In genomic region chr2:68912732-68913131, GRCh38 we compare ENCODE assay signal across 18 cellular contexts. TPM values are rescaled to one million over a fixed set of nuclear protein-coding genes. Genes with fewer than 3 reads are reported as not detected.
A peak's percentile ranks its signal among the peaks of the same experiment; 100 is the strongest.
DNase-seq lines count a peak whose midpoint lies in the region; ATAC-seq and TF ChIP-seq lines count a peak whose summit lies in the region.
"Had no signal": no experiment of that assay in that cellular context is flagged by ENCODE, and none has a peak within 500 bp of the region (broad histone marks: within the 10 kb centered on the region; RNA-seq: fewer than 3 reads in every experiment).

No MANE protein-coding gene starts in this region.

- H3K4me1 ChIP-seq in CD4-positive, alpha-beta memory T cell (ENCODE audit: insufficient read depth, low read length), result peaks cover 64% of the 10 kb centered on the region
- H3K4me1 ChIP-seq: prostate gland had no signal

- H3K27me3 ChIP-seq in CD4-positive, alpha-beta memory T cell (ENCODE audit: insufficient read depth, low read length), result no peaks in the 10 kb centered on the region
- H3K27me3 ChIP-seq in HL-60 (ENCODE audit: insufficient read depth, poor library complexity, severe bottlenecking), result no peaks in the 10 kb centered on the region
- H3K27me3 ChIP-seq: Peyer's patch had no signal

- no peaks in the 10 kb centered on the region for H3K36me3 ChIP-seq in CD4-positive, alpha-beta memory T cell (ENCODE audit: insufficient read depth, low read length)
- H3K36me3 ChIP-seq: Peyer's patch, prostate gland had no signal

- H3K9me3 Mint-ChIP-seq in CD4-positive, alpha-beta memory T cell, result no peaks in the 10 kb centered on the region
- no peaks in the 10 kb centered on the region for H3K9me3 Mint-ChIP-seq in T-helper 2 cell treated with Interferon-gamma antibody and Interleukin-4, amounts not matched to agents 5 μg/mL and 100 μg/mL, for 36 hours
- H3K9me3 Mint-ChIP-seq in effector memory CD8-positive, alpha-beta T cell, result no peaks in the 10 kb centered on the region
- H3K9me3 Mint-ChIP-seq: dendritic cell treated with granulocyte-macrophage colony-stimulating factor and Interleukin-4, amounts not matched to agents 40 ng/mL and 50 ng/mL, for 4 days had no signal

- no peak overlapping the region for H3K4me3 Mint-ChIP-seq in CD4-positive, alpha-beta memory T cell
- no peak overlapping the region for H3K4me3 Mint-ChIP-seq in T-helper 2 cell treated with Interferon-gamma antibody and Interleukin-4, amounts not matched to agents 5 μg/mL and 100 μg/mL, for 36 hours
- H3K4me3 Mint-ChIP-seq in effector memory CD8-positive, alpha-beta T cell, result no peak overlapping the region
- H3K4me3 Mint-ChIP-seq: dendritic cell treated with granulocyte-macrophage colony-stimulating factor and Interleukin-4, amounts not matched to agents 40 ng/mL and 50 ng/mL, for 4 days had no signal

- CTCF ChIA-PET in CD4-positive, alpha-beta memory T cell (lab: Charles Lee; ENCODE audit: partially characterized antibody), result interaction anchor here (0.6 to 5.0 kb wide), 8 partner anchors 13 to 449 kb away, joined by 3 to 47 read pairs (median 10); no protein-coding TSS in a partner anchor

- POLR2A ChIA-PET in CD4-positive, alpha-beta memory T cell (lab: Charles Lee; ENCODE audit: partially characterized antibody), result interaction anchor here (0.9 to 2.2 kb wide), 8 partner anchors 12 to 445 kb away, joined by 3 to 7 read pairs (median 6); partner anchors contain the start of genes APLF, ARHGAP25 and FBXO48

- H3K27ac ChIP-seq in CD4-positive, alpha-beta memory T cell (ENCODE audit: low read depth, low read length), result peak overlapping the region; percentile 16
- H3K27ac ChIP-seq in HL-60 (replicated peaks), result 0 out of 2 replicates have a peak overlapping the region, but pooled peaks have one; percentile 3
- H3K27ac ChIP-seq: Peyer's patch, prostate gland had no signal

- peak; percentile 41 to 51 (median 48) for DNase-seq in CD4-positive, alpha-beta memory T cell
- DNase-seq in HL-60 (ENCODE audit: low read depth in 1 of 2, low spot score in 1 of 2), result peak in 1 of 2 experiments; percentile 75
- peak; percentile 47 for DNase-seq in T-helper 2 cell treated with Interferon-gamma antibody and Interleukin-4, amounts not matched to agents 5 μg/mL and 100 μg/mL, for 36 hours (ENCODE audit: low spot score)
- DNase-seq in effector memory CD8-positive, alpha-beta T cell, result peak; percentile 37 to 52 (median 37)
- no peak for DNase-seq in T-helper 9 cell
- DNase-seq in NCI-H748 treated with DMSO at 0.1 percent for 48 hours (lab: John Stamatoyannopoulos, UW), result no peak
- DNase-seq: aorta, hippocampal formation, left colon, NCI-H1105, NCI-H345 had no signal

- H3K36me3 Mint-ChIP-seq in CD4-positive, alpha-beta memory T cell, result no peaks in the 10 kb centered on the region
- H3K36me3 Mint-ChIP-seq in T-helper 2 cell treated with Interferon-gamma antibody and Interleukin-4, amounts not matched to agents 5 μg/mL and 100 μg/mL, for 36 hours (ENCODE audit: low read depth), result no peaks in the 10 kb centered on the region
- H3K36me3 Mint-ChIP-seq in effector memory CD8-positive, alpha-beta T cell (ENCODE audit: insufficient read depth), result peaks cover 9% of the 10 kb centered on the region

- H3K27me3 Mint-ChIP-seq in CD4-positive, alpha-beta memory T cell, result no peaks in the 10 kb centered on the region
- no peaks in the 10 kb centered on the region for H3K27me3 Mint-ChIP-seq in T-helper 2 cell treated with Interferon-gamma antibody and Interleukin-4, amounts not matched to agents 5 μg/mL and 100 μg/mL, for 36 hours (ENCODE audit: low read depth)
- no peaks in the 10 kb centered on the region for H3K27me3 Mint-ChIP-seq in effector memory CD8-positive, alpha-beta T cell
- H3K27me3 Mint-ChIP-seq: dendritic cell treated with granulocyte-macrophage colony-stimulating factor and Interleukin-4, amounts not matched to agents 40 ng/mL and 50 ng/mL, for 4 days had no signal

- ATAC-seq in effector memory CD8-positive, alpha-beta T cell (replicated peaks), result peak; percentile 56
- no peak for ATAC-seq in GM19351 (IDR thresholded peaks at IDR 0.05; ENCODE audit: unreplicated experiment)
- ATAC-seq: left colon had no signal

- H3K27ac Mint-ChIP-seq in CD4-positive, alpha-beta memory T cell, result no peak overlapping the region
- H3K27ac Mint-ChIP-seq in T-helper 2 cell treated with Interferon-gamma antibody and Interleukin-4, amounts not matched to agents 5 μg/mL and 100 μg/mL, for 36 hours, result no peak overlapping the region
- H3K27ac Mint-ChIP-seq in effector memory CD8-positive, alpha-beta T cell, result no peak overlapping the region
- H3K27ac Mint-ChIP-seq: dendritic cell treated with granulocyte-macrophage colony-stimulating factor and Interleukin-4, amounts not matched to agents 40 ng/mL and 50 ng/mL, for 4 days had no signal

- TF ChIP-seq CTCF in HL-60 (IDR thresholded peaks at IDR 0.05; ENCODE audit: insufficient read depth, low read length), result no peak

- no peaks in the 10 kb centered on the region for H3K9me3 ChIP-seq in CD4-positive, alpha-beta memory T cell (ENCODE audit: control insufficient read depth in 1 of 2, low read length in 2 of 2)
- H3K9me3 ChIP-seq: Peyer's patch, prostate gland had no signal

- peaks cover 28 to 32% (median 30%) of the 10 kb centered on the region in 4 donors for H3K4me1 Mint-ChIP-seq in CD4-positive, alpha-beta memory T cell
- H3K4me1 Mint-ChIP-seq in T-helper 2 cell treated with Interferon-gamma antibody and Interleukin-4, amounts not matched to agents 5 μg/mL and 100 μg/mL, for 36 hours (ENCODE audit: low read depth), result peaks cover 36% of the 10 kb centered on the region
- H3K4me1 Mint-ChIP-seq in effector memory CD8-positive, alpha-beta T cell (ENCODE audit: low read depth in 2 of 2), result peaks cover 33 to 35% of the 10 kb centered on the region in 2 donors

- intact Hi-C loops in CD4-positive, alpha-beta memory T cell (cut with micrococcal nuclease), result no loop called here

- H3K4me3 ChIP-seq in CD4-positive, alpha-beta memory T cell (ENCODE audit: low read length in 2 of 2), result no peak overlapping the region
- no peak overlapping the region for H3K4me3 ChIP-seq in HL-60 (replicated peaks; ENCODE audit: insufficient read depth, low read length)
- H3K4me3 ChIP-seq: Peyer's patch, prostate gland had no signal

RNA-seq across cellular contexts. Expression of gene GKN2, which starts 40.0 kb away (rescaled TPM):
- total RNA-seq in CD4-positive, alpha-beta memory T cell, result not detected
- not detected for polyA plus RNA-seq in CD4-positive, alpha-beta memory T cell
- total RNA-seq: aorta; Peyer's patch; prostate gland; T-helper 1 cell treated with Interleukin-12 subunit alpha and Interleukin-12 subunit beta and Interleukin-4 antibody, amounts not matched to agents 30 ng/mL and 1 ng/mL, for 36 hours; urinary bladder had no signal
- polyA plus RNA-seq: BJ, urinary bladder had no signal

RNA-seq across cellular contexts. Expression of gene BMP10, which starts 41.5 kb away (rescaled TPM):
- not detected for total RNA-seq in CD4-positive, alpha-beta memory T cell
- polyA plus RNA-seq in CD4-positive, alpha-beta memory T cell, result not detected
- total RNA-seq: aorta, left colon, Peyer's patch, prostate gland, urinary bladder had no signal
- polyA plus RNA-seq: aorta, BJ, urinary bladder had no signal

Comparison
In these comparisons a context has a peak if more than half of its experiments do, and no peak if none do; other contexts are left out.
1. DNase-seq: peak in CD4-positive, alpha-beta memory T cell (5 of 5), T-helper 2 cell treated with Interferon-gamma antibody and Interleukin-4, amounts not matched to agents 5 μg/mL and 100 μg/mL, for 36 hours (single experiment) and effector memory CD8-positive, alpha-beta T cell (3 of 3); none in T-helper 9 cell (single experiment) and NCI-H748 treated with DMSO at 0.1 percent for 48 hours (single experiment).